Comparison of ENCODE assay signal across 1 cellular context in genomic region chr13:21670883-21671792, GRCh38.
TF ChIP-seq lines count a peak whose summit lies in the region.

FGF9 (plus strand) TSS chr13:21671073; CDS start chr13:21671913, 840 bp downstream.

TF ChIP-seq in H1, 55 proteins besides CTCF, POLR2A, EP300 and RAD21 (continued from another document):
- TF ChIP-seq ATF3 (IDR thresholded peaks at IDR 0.05; ENCODE audit: insufficient read depth, low read depth, low read length): no peak
- no peak for TF ChIP-seq SIRT6 (IDR thresholded peaks at IDR 0.05; ENCODE audit: low read length)
- TF ChIP-seq TCF12 (IDR thresholded peaks at IDR 0.05; ENCODE audit: low read depth, low read length): 0 out of 2 replicates have a peak, but pooled peaks have one; percentile 54
- TF ChIP-seq E2F6 (IDR thresholded peaks at IDR 0.05): peak; percentile 16; the same call in 1 of the 2 replicates
- peak; percentile 78 for TF ChIP-seq SP1 (IDR thresholded peaks at IDR 0.05; ENCODE audit: low read depth, low read length)
- TF ChIP-seq SP4 (IDR thresholded peaks at IDR 0.05; ENCODE audit: low read length): no peak
- peak; percentile 54; the same call in 1 of the 2 replicates for TF ChIP-seq YY1 (IDR thresholded peaks at IDR 0.05; ENCODE audit: low read depth, low read length)
- TF ChIP-seq USF2 (IDR thresholded peaks at IDR 0.05; ENCODE audit: low read length): no peak
- no peak for TF ChIP-seq RFX5 (IDR thresholded peaks at IDR 0.05; ENCODE audit: borderline replicate concordance, low read depth, low read length)
- TF ChIP-seq GABPA (IDR thresholded peaks at IDR 0.05; ENCODE audit: borderline replicate concordance, insufficient read depth, low read length): peak; percentile 28; the same call in 1 of the 2 replicates
- TF ChIP-seq CEBPB (IDR thresholded peaks at IDR 0.05; ENCODE audit: low read depth, low read length): no peak
- TF ChIP-seq ATF2 (IDR thresholded peaks at IDR 0.05; ENCODE audit: low read length): no peak
- TF ChIP-seq KDM1A (IDR thresholded peaks at IDR 0.05; ENCODE audit: borderline replicate concordance, low read length): peak; percentile 79; the same call in 1 of the 2 replicates
- TF ChIP-seq POU5F1 (IDR thresholded peaks at IDR 0.05; ENCODE audit: low read depth, low read length): no peak
- peak; percentile 45 for TF ChIP-seq MAX (IDR thresholded peaks at IDR 0.05)
- no peak for TF ChIP-seq CBX5 (IDR thresholded peaks at IDR 0.05; ENCODE audit: low read depth, low read length)
- TF ChIP-seq CTBP2 (IDR thresholded peaks at IDR 0.05; ENCODE audit: borderline replicate concordance, insufficient read depth, insufficient read length, low read length): no peak
- no peak for TF ChIP-seq PHF8 (conservative IDR thresholded peaks at IDR 0.05; ENCODE audit: low read depth, low read length)
- no peak for TF ChIP-seq CBX8 (IDR thresholded peaks at IDR 0.05; ENCODE audit: borderline replicate concordance, low read depth, low read length)
- TF ChIP-seq BCL11A (IDR thresholded peaks at IDR 0.05; ENCODE audit: low read depth in 2 of 2, low read length in 2 of 2): no peak
- no peak for TF ChIP-seq SIX5 (IDR thresholded peaks at IDR 0.05; ENCODE audit: low read depth, low read length)
- peak; percentile 99 for TF ChIP-seq FOSL1 (IDR thresholded peaks at IDR 0.05; ENCODE audit: insufficient read depth, low read depth, low read length)
- TF ChIP-seq SP2 (IDR thresholded peaks at IDR 0.05; ENCODE audit: low read length): no peak
- TF ChIP-seq ZNF274 (IDR thresholded peaks at IDR 0.05; ENCODE audit: borderline replicate concordance, extremely low read depth, low read length): no peak
- TF ChIP-seq TBP (IDR thresholded peaks at IDR 0.05; ENCODE audit: low read depth, low read length): peak; percentile 60; the same call in 1 of the 2 replicates
- no peak for TF ChIP-seq POLR2AphosphoS5 (IDR thresholded peaks at IDR 0.05; ENCODE audit: low read depth, low read length)
- no peak for TF ChIP-seq CHD1 (IDR thresholded peaks at IDR 0.05; ENCODE audit: low read depth, low read length)
- TF ChIP-seq BACH1 (IDR thresholded peaks at IDR 0.05; ENCODE audit: low read length): no peak
- peak; percentile 39; the same call in 1 of the 2 replicates for TF ChIP-seq RBBP5 (IDR thresholded peaks at IDR 0.05; ENCODE audit: borderline replicate concordance, low read depth, low read length)
- TF ChIP-seq BRCA1 (IDR thresholded peaks at IDR 0.05; ENCODE audit: low read depth, low read length): no peak
- TF ChIP-seq EGR1 (IDR thresholded peaks at IDR 0.05; ENCODE audit: borderline replicate concordance, low read depth, low read length): peak; percentile 90; the same call in 1 of the 2 replicates
- TF ChIP-seq NRF1 (IDR thresholded peaks at IDR 0.05; ENCODE audit: low read depth, low read length): peak; percentile 32; the same call in 1 of the 2 replicates
- no peak for TF ChIP-seq KDM5A (IDR thresholded peaks at IDR 0.05; ENCODE audit: low read length)
- no peak for TF ChIP-seq GTF2F1 (IDR thresholded peaks at IDR 0.05; ENCODE audit: borderline replicate concordance, low read depth, low read length)
- 0 out of 4 replicates have a peak, but pooled peaks of 1 of the 2 experiments have one; percentile 38 for TF ChIP-seq SIN3A (conservative IDR thresholded peaks at IDR 0.05 in 1 of 2, IDR thresholded peaks at IDR 0.05 in 1 of 2; ENCODE audit: low read depth in 1 of 2, low read length in 2 of 2)
- no peak for TF ChIP-seq JUN (IDR thresholded peaks at IDR 0.05; ENCODE audit: low read depth, low read length)
- TF ChIP-seq SUZ12 (IDR thresholded peaks at IDR 0.05; ENCODE audit: low read length): no peak; the same call in none of the 2 replicates
- no peak for TF ChIP-seq RXRA (IDR thresholded peaks at IDR 0.05; ENCODE audit: insufficient read depth, low read depth, low read length)
- TF ChIP-seq TAF7 (optimal IDR thresholded peaks at IDR 0.05; ENCODE audit: borderline replicate concordance, low read depth, low read length): peak; percentile 45
- TF ChIP-seq CHD2 (IDR thresholded peaks at IDR 0.05; ENCODE audit: low read length): peak; percentile 36; the same call in 1 of the 2 replicates
- TF ChIP-seq TAF1 (IDR thresholded peaks at IDR 0.05; ENCODE audit: low read depth, low read length): peak; percentile 67; the same call in 1 of the 2 replicates
- no peak for TF ChIP-seq CHD7 (IDR thresholded peaks at IDR 0.05; ENCODE audit: insufficient replicate concordance, low read length)
- peak in 1 of 2 experiments; percentile 77; a peak in 1 of 4 replicates for TF ChIP-seq HDAC2 (IDR thresholded peaks at IDR 0.05; ENCODE audit: borderline replicate concordance in 1 of 2, low read depth in 2 of 2, low read length in 2 of 2)
